ENCODE assay signal across 8 cellular contexts in the genomic region with DNA sequence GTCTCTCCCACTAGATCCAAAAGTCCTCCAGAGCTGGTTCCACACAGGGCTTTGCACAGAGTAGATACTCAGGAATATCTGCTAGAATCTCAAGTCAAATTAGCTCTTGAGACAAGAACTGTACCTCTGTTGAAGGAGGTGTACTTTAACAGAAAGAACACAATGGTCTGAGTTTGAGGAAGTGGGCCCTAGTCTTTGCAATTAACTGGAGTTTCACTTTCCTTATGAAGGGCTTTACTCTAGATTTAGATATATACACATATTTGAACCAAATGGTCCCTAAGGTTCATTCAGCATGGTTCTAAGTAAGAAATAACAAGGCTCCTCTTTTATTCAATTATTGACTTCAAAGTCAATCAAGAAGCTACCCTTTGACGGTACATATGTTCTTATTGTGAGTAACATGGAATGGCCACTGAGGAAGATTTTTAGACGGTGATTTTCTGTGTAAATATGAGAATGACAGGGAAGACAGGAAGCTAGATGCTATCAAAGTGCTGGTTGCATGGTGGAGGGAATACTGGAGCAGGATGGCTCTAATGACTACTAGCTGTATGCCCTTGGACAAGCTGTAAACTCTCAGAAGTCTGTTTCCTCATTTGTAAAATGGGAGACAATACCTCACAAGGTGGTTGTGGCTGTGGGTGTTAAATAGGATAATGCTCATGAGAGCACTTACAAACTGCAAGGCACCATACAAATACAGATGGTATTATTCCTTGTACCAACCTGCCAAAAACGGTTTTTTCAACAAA.
DNase-seq lines count a peak whose midpoint lies in the region; ATAC-seq, FAIRE-seq and TF ChIP-seq lines count a peak whose summit lies in the region.

No MANE protein-coding gene starts in this region.

- ATAC-seq in GM21515 (IDR thresholded peaks at IDR 0.05; ENCODE audit: unreplicated experiment) (peak; percentile 84), PC-3 (no peak)

- no peak overlapping the region for H3K9ac ChIP-seq in PC-3 (ENCODE audit: low read length)

- no peak for TF ChIP-seq CTCF in PC-3 (conservative IDR thresholded peaks at IDR 0.05; ENCODE audit: low read depth, low read length)

- H3K4me1 ChIP-seq in PC-3 (ENCODE audit: insufficient read depth, low read length): peaks cover 6% of the 10 kb centered on the region; the same call in 1 of the 2 replicates

- H3K36me3 ChIP-seq in PC-3 (ENCODE audit: low read depth, low read length): no peaks in the 10 kb centered on the region

- no TSS peak for BruUV-seq in PC-3 (replicated peaks; lab: Mats Ljungman, UMichigan)

- H3K9me3 ChIP-seq in PC-3 (ENCODE audit: low read length): no peaks in the 10 kb centered on the region

- intact Hi-C loops in PC-3 (cut with micrococcal nuclease): no loop called here

- H4K20me1 ChIP-seq in PC-3 (ENCODE audit: low read length): no peaks in the 10 kb centered on the region

- no peaks in the 10 kb centered on the region for H3F3A ChIP-seq in PC-3 (ENCODE audit: low read length, unreplicated experiment)

- CTCF ChIA-PET in PC-3 (lab: Charles Lee): no interaction called here

- no peak overlapping the region for H3K4me3 ChIP-seq in PC-3 (ENCODE audit: low read length)

- H3K9me2 ChIP-seq in PC-3 (replicated peaks; ENCODE audit: low read length): no peaks in the 10 kb centered on the region

- FAIRE-seq in GM12891 (lab: Jason Lieb, UNC): peak; percentile 95

- H2AFZ ChIP-seq in PC-3 (ENCODE audit: low read length): no peak overlapping the region

- peak; percentile 22 for DNase-seq in GM12891 (ENCODE audit: insufficient read length, low spot score)
- peak; percentile 64 for DNase-seq in KBM-7
- DNase-seq in dermis blood vessel endothelial cell: peak; percentile 33
- no peak for DNase-seq in islet precursor cell
- no peak for DNase-seq in OCI-M2 (lab: John Stamatoyannopoulos, UW; ENCODE audit: unreplicated experiment)
- DNase-seq in cortex of kidney (lab: John Stamatoyannopoulos, UW): no peak
- DNase-seq in PC-3: no peak

- peak; percentile 41; the same call in 1 of the 2 replicates for TF ChIP-seq POLR2A in GM12891 (IDR thresholded peaks at IDR 0.05; ENCODE audit: low read depth, low read length)

- POLR2A ChIA-PET in PC-3 (lab: Charles Lee; ENCODE audit: unreplicated experiment): no interaction called here

- H3K4me2 ChIP-seq in PC-3 (ENCODE audit: low read length): no peak overlapping the region

- no peaks in the 10 kb centered on the region for H3K27me3 ChIP-seq in PC-3 (ENCODE audit: low read length)

- no peak overlapping the region for H3K27ac ChIP-seq in PC-3 (ENCODE audit: low read length)

- no peaks in the 10 kb centered on the region for H3K79me2 ChIP-seq in PC-3 (ENCODE audit: low read length)

- in situ Hi-C loops in KBM-7 (cut with MboI; ENCODE audit: low pct_unique_long_range_greater_than_20kb, low sequenced_read_pairs): no loop called here

TF ChIP-seq in GM12891, 5 proteins besides CTCF, POLR2A, EP300 and RAD21:
- TF ChIP-seq POLR2AphosphoS5 (IDR thresholded peaks at IDR 0.05; ENCODE audit: low read depth, low read length) (no peak), SPI1 (IDR thresholded peaks at IDR 0.05; ENCODE audit: low read depth, low read length) (peak; percentile 100)
TF ChIP-seq in GM12891: peak in this region for 1.

Comparison
In these comparisons a context has a peak if more than half of its experiments do, and no peak if none do; other contexts are left out.
1. DNase-seq: peak in GM12891 (single experiment), KBM-7 (single experiment) and dermis blood vessel endothelial cell (single experiment); none in islet precursor cell (single experiment), OCI-M2 (single experiment), cortex of kidney (single experiment) and PC-3 (single experiment).